8 cellular contexts compared by ENCODE assay signal in the genomic region with DNA sequence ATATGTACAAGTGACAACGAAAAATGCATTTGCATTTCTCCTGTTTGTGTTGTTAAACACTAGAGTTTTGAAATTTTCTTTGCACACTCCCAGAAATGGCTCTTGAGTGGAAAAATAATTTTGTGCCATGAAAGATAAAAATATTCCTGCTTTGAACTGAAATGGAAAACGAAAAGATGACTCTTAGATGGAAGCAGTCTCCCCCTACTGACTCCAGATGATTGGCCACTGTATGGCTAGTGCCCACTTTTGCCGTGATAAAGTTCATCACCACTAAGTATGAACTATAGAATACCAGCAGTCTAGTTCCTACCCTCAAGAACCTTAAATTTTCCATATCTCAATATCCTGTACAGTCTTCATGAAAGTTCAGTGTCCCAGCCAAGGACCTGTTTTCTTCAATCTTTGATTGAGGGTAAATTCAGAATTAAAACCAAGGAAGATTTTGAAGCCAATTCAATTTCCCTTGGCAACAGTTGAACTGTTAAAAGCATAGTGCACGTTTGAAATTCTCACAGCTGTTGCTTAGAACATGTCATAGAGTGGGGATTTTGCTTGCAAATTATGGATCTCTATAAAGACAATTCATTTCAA. TPM values are rescaled to one million over a fixed set of nuclear protein-coding genes. Genes with fewer than 3 reads are reported as not detected.
A peak's percentile ranks its signal among the peaks of the same experiment; 100 is the strongest.
DNase-seq lines count a peak whose midpoint lies in the region; ATAC-seq, FAIRE-seq and TF ChIP-seq lines count a peak whose summit lies in the region.

No MANE protein-coding gene starts in this region.

- H3K4me3 Mint-ChIP-seq in CD4-positive, alpha-beta memory T cell: peak overlapping the region; percentile 61 to 99 (median 98)
- peak overlapping the region; percentile 92 for H3K4me3 Mint-ChIP-seq in activated T-helper 2 cell treated with anti-CD3 and anti-CD28 coated beads, Interferon-gamma antibody, Interleukin-2, Interleukin-4, amounts not matched to agents 10 μg/mL and 5 μg/mL and 100 μg/mL, durations not matched to agents 14 hours and 24 hours and 36 hours (ENCODE audit: low read depth)

- H3K27ac ChIP-seq in CD4-positive, alpha-beta memory T cell (ENCODE audit: low read depth, low read length): no peak overlapping the region
- no peak overlapping the region for H3K27ac ChIP-seq in keratinocyte (ENCODE audit: control insufficient read depth, insufficient read depth, low read length)

- no peaks in the 10 kb centered on the region for H3K36me3 ChIP-seq in CD4-positive, alpha-beta memory T cell (ENCODE audit: insufficient read depth, low read length)
- peaks cover 0 to under 1% of the 10 kb centered on the region in 2 experiments for H3K36me3 ChIP-seq in keratinocyte (ENCODE audit: control insufficient read depth in 2 of 2, extremely low read depth in 1 of 2, insufficient read depth in 2 of 2, low read length in 2 of 2)

- no peaks in the 10 kb centered on the region for H3K9me3 Mint-ChIP-seq in CD4-positive, alpha-beta memory T cell
- no peaks in the 10 kb centered on the region for H3K9me3 Mint-ChIP-seq in activated T-helper 2 cell treated with anti-CD3 and anti-CD28 coated beads, Interferon-gamma antibody, Interleukin-2, Interleukin-4, amounts not matched to agents 10 μg/mL and 5 μg/mL and 100 μg/mL, durations not matched to agents 14 hours and 24 hours and 36 hours

- no peaks in the 10 kb centered on the region for H3K27me3 ChIP-seq in CD4-positive, alpha-beta memory T cell (ENCODE audit: insufficient read depth, low read length)
- no peaks in the 10 kb centered on the region for H3K27me3 ChIP-seq in keratinocyte (ENCODE audit: control insufficient read depth, extremely low read depth, insufficient read depth, low read length)

- H2AFZ ChIP-seq in keratinocyte (ENCODE audit: control insufficient read depth, low read length): no peak overlapping the region

- peak; percentile 12 to 53 (median 28) for TF ChIP-seq CTCF in keratinocyte (optimal IDR thresholded peaks at IDR 0.05 in 1 of 3, IDR thresholded peaks at IDR 0.05 in 1 of 3, conservative IDR thresholded peaks at IDR 0.05 in 1 of 3; ENCODE audit: extremely low read depth in 1 of 3, insufficient read depth in 2 of 3, low read length in 3 of 3)

- POLR2A ChIA-PET in CD4-positive, alpha-beta memory T cell (lab: Charles Lee; ENCODE audit: partially characterized antibody): interaction anchor here (1.2 to 4.2 kb wide), 4 partner anchors 33 to 793 kb away, joined by 3 to 34 read pairs (median 13); a partner anchor contains a TSS

- peak; percentile 5 for FAIRE-seq in keratinocyte (lab: Jason Lieb, UNC)

- CTCF ChIA-PET in CD4-positive, alpha-beta memory T cell (lab: Charles Lee; ENCODE audit: partially characterized antibody): no interaction called here

- peaks cover 3 to 18% of the 10 kb centered on the region in 2 donors for H3K36me3 Mint-ChIP-seq in CD4-positive, alpha-beta memory T cell
- H3K36me3 Mint-ChIP-seq in activated T-helper 2 cell treated with anti-CD3 and anti-CD28 coated beads, Interferon-gamma antibody, Interleukin-2, Interleukin-4, amounts not matched to agents 10 μg/mL and 5 μg/mL and 100 μg/mL, durations not matched to agents 14 hours and 24 hours and 36 hours (ENCODE audit: low read depth): peaks cover 8% of the 10 kb centered on the region

- peaks cover 21 to 40% (median 26%) of the 10 kb centered on the region in 4 donors for H3K4me1 Mint-ChIP-seq in CD4-positive, alpha-beta memory T cell
- H3K4me1 Mint-ChIP-seq in activated T-helper 2 cell treated with anti-CD3 and anti-CD28 coated beads, Interferon-gamma antibody, Interleukin-2, Interleukin-4, amounts not matched to agents 10 μg/mL and 5 μg/mL and 100 μg/mL, durations not matched to agents 14 hours and 24 hours and 36 hours (ENCODE audit: low read depth): peaks cover 21% of the 10 kb centered on the region

- H3K4me1 ChIP-seq in CD4-positive, alpha-beta memory T cell (ENCODE audit: insufficient read depth, low read length): peaks cover 26% of the 10 kb centered on the region
- H3K4me1 ChIP-seq in keratinocyte (ENCODE audit: control insufficient read depth, extremely low read depth, insufficient read depth, low read length): peaks cover 6% of the 10 kb centered on the region

- dilution Hi-C loops in keratinocyte (cut with MboI; ENCODE audit: extremely low pct_ligation_motif_present, low sequenced_read_pairs): no loop called here

- H3K27ac Mint-ChIP-seq in CD4-positive, alpha-beta memory T cell: peak overlapping the region in 4 of 7 donors; percentile 3 to 98 (median 68)
- H3K27ac Mint-ChIP-seq in activated T-helper 2 cell treated with anti-CD3 and anti-CD28 coated beads, Interferon-gamma antibody, Interleukin-2, Interleukin-4, amounts not matched to agents 10 μg/mL and 5 μg/mL and 100 μg/mL, durations not matched to agents 14 hours and 24 hours and 36 hours: peak overlapping the region; percentile 28

- no peaks in the 10 kb centered on the region for H3K9me1 ChIP-seq in keratinocyte (ENCODE audit: control insufficient read depth, extremely low read depth, insufficient read depth, low read length)

- intact Hi-C loops in CD4-positive, alpha-beta memory T cell (cut with micrococcal nuclease): loop anchor here (5.0 to 10.0 kb wide), 6 partner anchors 230 to 1868 kb away; a partner anchor contains a TSS
- intact Hi-C loops in activated T-helper 2 cell treated with anti-CD3 and anti-CD28 coated beads, Interferon-gamma antibody, Interleukin-2, Interleukin-4, amounts not matched to agents 10 μg/mL and 5 μg/mL and 100 μg/mL, durations not matched to agents 14 hours and 24 hours and 36 hours (cut with micrococcal nuclease): loop anchor here (5.0 to 10.0 kb wide), 2 partner anchors 183 to 310 kb away; a partner anchor contains a TSS

- no peak overlapping the region for H3K9ac ChIP-seq in keratinocyte (ENCODE audit: control insufficient read depth, extremely low read depth, insufficient read depth, low read length)

- H3K9me3 ChIP-seq in CD4-positive, alpha-beta memory T cell (ENCODE audit: control insufficient read depth in 1 of 2, low read length in 2 of 2): no peaks in the 10 kb centered on the region
- no peaks in the 10 kb centered on the region for H3K9me3 ChIP-seq in keratinocyte (ENCODE audit: control insufficient read depth, low read depth, low read length)

- peak overlapping the region; percentile 80 for H3K4me2 ChIP-seq in keratinocyte (ENCODE audit: control insufficient read depth, extremely low read depth, insufficient read depth, low read depth, low read length)

- H3K4me3 ChIP-seq in CD4-positive, alpha-beta memory T cell (ENCODE audit: low read length in 2 of 2): no peak overlapping the region
- H3K4me3 ChIP-seq in keratinocyte (ENCODE audit: control insufficient read depth in 2 of 3, extremely low read depth in 1 of 3, insufficient read depth in 2 of 3, low read depth in 1 of 3, low read length in 3 of 3): peak overlapping the region in 1 of 3 experiments; percentile 79

- no peak for DNase-seq in CD4-positive, alpha-beta memory T cell
- DNase-seq in HT-29 (ENCODE audit: low spot score) (peak; percentile 19), keratinocyte (ENCODE audit: low read depth, low spot score) (no peak), ureter (ENCODE audit: low spot score) (no peak), mucosa of gallbladder (ENCODE audit: low spot score) (no peak)
- DNase-seq in activated T-helper 2 cell treated with anti-CD3 and anti-CD28 coated beads, Interferon-gamma antibody, Interleukin-2, Interleukin-4, amounts not matched to agents 10 μg/mL and 5 μg/mL and 100 μg/mL, durations not matched to agents 14 hours and 24 hours and 36 hours (ENCODE audit: low spot score): no peak

- no peaks in the 10 kb centered on the region for H4K20me1 ChIP-seq in keratinocyte (ENCODE audit: control insufficient read depth, extremely low read depth, insufficient read depth, low read length)

- ATAC-seq in GM19351 (IDR thresholded peaks at IDR 0.05; ENCODE audit: unreplicated experiment) (no peak), HG03521 (IDR thresholded peaks at IDR 0.05; ENCODE audit: unreplicated experiment) (no peak)

- H3K79me2 ChIP-seq in keratinocyte (ENCODE audit: control insufficient read depth, insufficient read depth, low read length): peaks cover 30% of the 10 kb centered on the region

- H3K27me3 Mint-ChIP-seq in CD4-positive, alpha-beta memory T cell: peaks cover 0 to 1% of the 10 kb centered on the region in 2 donors
- peaks cover 1% of the 10 kb centered on the region for H3K27me3 Mint-ChIP-seq in activated T-helper 2 cell treated with anti-CD3 and anti-CD28 coated beads, Interferon-gamma antibody, Interleukin-2, Interleukin-4, amounts not matched to agents 10 μg/mL and 5 μg/mL and 100 μg/mL, durations not matched to agents 14 hours and 24 hours and 36 hours (ENCODE audit: low read depth)

RNA-seq across cellular contexts. Expression of a gene that starts 1.6 kb away (rescaled TPM):
- total RNA-seq in CD4-positive, alpha-beta memory T cell: 10 to 100 TPM; 36.2 to 38.0 TPM
- polyA plus RNA-seq in CD4-positive, alpha-beta memory T cell: 10 to 100 TPM; 36.2 to 38.3 TPM
- total RNA-seq in HT-29 (2014; rRNA removed; shearing (Covaris generic)): 5.2 and 5.4 TPM in 2 replicates
- 44.1 and 47.6 TPM in 2 replicates for total RNA-seq in activated T-helper 2 cell treated with anti-CD3 and anti-CD28 coated beads, Interferon-gamma antibody, Interleukin-2, Interleukin-4, amounts not matched to agents 10 μg/mL and 5 μg/mL and 100 μg/mL, durations not matched to agents 14 hours and 24 hours and 36 hours
- 11.2 to 23.4 TPM (median 22.7 TPM) in 3 replicates for polyA plus RNA-seq in keratinocyte
- 30.0 TPM for polyA plus RNA-seq in keratinocyte (2011; ENCODE audit: low read depth)
- 15.5 and 31.4 TPM in 2 replicates for polyA plus RNA-seq in keratinocyte (2011; cell fraction: cytosol; rRNA removed)
- polyA plus RNA-seq in keratinocyte (2011; cell fraction: nucleus; rRNA removed): 13.8 and 17.9 TPM in 2 replicates
- polyA plus RNA-seq in keratinocyte (2012; ENCODE audit: low replicate concordance): 19.4 and 25.2 TPM in 2 replicates
- polyA minus RNA-seq in keratinocyte: 7.8 to 37.8 TPM (median 14.9 TPM) in 3 replicates
- polyA minus RNA-seq in keratinocyte (2011; cell fraction: cytosol; rRNA and poly(A)+ RNA removed): 24.9 TPM
- polyA minus RNA-seq in keratinocyte (2011; cell fraction: nucleus; rRNA and poly(A)+ RNA removed): 16.0 and 34.0 TPM in 2 replicates
- total RNA-seq in ureter: 46.2 TPM
- 41.9 TPM for total RNA-seq in mucosa of gallbladder
